ENCODE assay signal across 8 cellular contexts in the genomic region with DNA sequence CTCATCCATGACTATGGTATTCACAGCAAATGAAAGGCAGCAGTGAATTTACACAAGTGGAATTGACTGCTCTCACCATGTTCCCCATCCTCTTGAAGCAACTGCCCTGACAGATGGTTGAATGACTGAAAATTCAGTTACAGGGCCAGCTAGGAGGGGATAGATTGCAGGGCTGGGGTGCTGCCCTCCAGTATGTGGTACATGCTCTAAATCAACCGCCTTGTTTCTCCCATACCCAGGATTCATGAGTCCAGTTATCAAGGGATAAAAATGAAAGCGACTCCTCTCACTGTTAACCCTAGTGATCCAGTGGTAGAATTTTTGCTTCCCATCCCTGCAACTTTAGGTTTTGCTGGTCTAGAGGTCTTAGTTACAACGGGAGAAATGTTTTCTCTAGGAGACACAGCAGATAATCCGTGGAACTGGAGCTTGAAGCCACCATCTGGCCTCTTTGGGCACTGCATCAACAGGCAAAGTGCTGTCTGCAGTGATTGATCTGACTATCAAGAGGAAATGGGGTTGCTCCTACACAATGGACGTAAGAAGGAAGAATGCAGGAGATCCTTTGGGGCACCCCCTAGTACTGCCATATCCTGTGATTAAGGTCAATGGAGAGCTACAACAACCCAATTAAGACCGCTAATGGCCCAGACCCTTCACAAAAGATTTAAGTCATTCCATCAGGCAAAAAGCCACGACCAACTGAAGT. TPM values are rescaled to one million over a fixed set of nuclear protein-coding genes. Genes with fewer than 3 reads are reported as not detected.
DNase-seq lines count a peak whose midpoint lies in the region; ATAC-seq, FAIRE-seq and TF ChIP-seq lines count a peak whose summit lies in the region.

No MANE protein-coding gene starts in this region.

- no peak overlapping the region for H3K27ac Mint-ChIP-seq in glutamatergic neuron (ENCODE audit: unreplicated experiment)

- H3K4me3 Mint-ChIP-seq in glutamatergic neuron (ENCODE audit: unreplicated experiment) = no peak overlapping the region

- peak; percentile 88 for TF ChIP-seq CTCF in BE2C (IDR thresholded peaks at IDR 0.05; ENCODE audit: low read depth, low read length)
- TF ChIP-seq CTCF in glutamatergic neuron (IDR thresholded peaks at IDR 0.05; ENCODE audit: partially characterized antibody, unreplicated experiment) = peak; percentile 68
- peak; percentile 67 for TF ChIP-seq CTCF in psoas muscle (IDR thresholded peaks at IDR 0.05)

- H3K36me3 Mint-ChIP-seq in glutamatergic neuron (ENCODE audit: unreplicated experiment) = no peaks in the 10 kb centered on the region

- H3K9me3 ChIP-seq in BE2C (no peaks in the 10 kb centered on the region), psoas muscle (no peaks in the 10 kb centered on the region)

- ATAC-seq in psoas muscle (peak in 3 of 4 donors; percentile 67 to 88 (median 75)), GM21423 (IDR thresholded peaks at IDR 0.05; ENCODE audit: unreplicated experiment) (no peak)

- H3K9me3 Mint-ChIP-seq in glutamatergic neuron (ENCODE audit: unreplicated experiment) = no peaks in the 10 kb centered on the region

- WGBS in psoas muscle, 3 donors = 31 to 39% (median 32%) methylated on average over 7 of the region's 7 CpGs

- H3K27me3 Mint-ChIP-seq in glutamatergic neuron (ENCODE audit: unreplicated experiment) = no peaks in the 10 kb centered on the region

- H3K4me1 Mint-ChIP-seq in glutamatergic neuron (ENCODE audit: low read depth, unreplicated experiment) = peaks cover 4% of the 10 kb centered on the region

- intact Hi-C loops in psoas muscle (cut with DNase I) = loop anchor here (5.0 kb wide), 2 partner anchors 32 to 42 kb away; no protein-coding TSS in a partner anchor

- peak; percentile 88 for FAIRE-seq in GM19239 (lab: Jason Lieb, UNC)

- H3K36me3 ChIP-seq in BE2C (no peaks in the 10 kb centered on the region; the same call in 1 of the 2 replicates), psoas muscle (ENCODE audit: insufficient read depth in 1 of 2, low read depth in 1 of 2) (peaks cover 3 to 17% of the 10 kb centered on the region in 2 donors)

- DNase-seq in BE2C (peak; percentile 65), GM19239 (ENCODE audit: insufficient read length, low spot score) (peak; percentile 50), Kasumi-1 (lab: John Stamatoyannopoulos, UW) (peak; percentile 68 to 79), RPMI8226 (peak; percentile 59), glutamatergic neuron (peak; percentile 77), psoas muscle (peak; percentile 19 to 61)
- peak; percentile 79 for DNase-seq in activated effector memory CD4-positive, alpha-beta T cell treated with anti-CD3 and anti-CD28 coated beads, Interleukin-2, amount 50 U/mL, for 16 hours

- H3K27me3 ChIP-seq in BE2C (no peaks in the 10 kb centered on the region), psoas muscle (ENCODE audit: insufficient read depth in 3 of 3, low read length in 2 of 3) (no peaks in the 10 kb centered on the region)

- H3K4me3 ChIP-seq in BE2C (ENCODE audit: low read depth, low read length) = peak overlapping the region; percentile 49
- no peak overlapping the region for H3K4me3 ChIP-seq in psoas muscle

- no peak overlapping the region for H3K27ac ChIP-seq in psoas muscle

- H3K4me1 ChIP-seq in BE2C = no peaks in the 10 kb centered on the region
- H3K4me1 ChIP-seq in psoas muscle = no peaks in the 10 kb centered on the region

RNA-seq across cellular contexts. Expression of gene SCPEP1, which starts 32.0 kb away (rescaled TPM):
- 36.9 TPM for polyA plus RNA-seq in BE2C (2012; ENCODE audit: insufficient read depth, insufficient read length, low read depth)
- total RNA-seq in glutamatergic neuron (ENCODE audit: unreplicated experiment) (46.9 TPM), psoas muscle (10 to 100 TPM; 10.3 to 20.8 (median 12.8) TPM)
- polyA plus RNA-seq in psoas muscle = 10 to 100 TPM in 2 of 3 donors, 1 to 10 TPM in 1; 5.8 to 33.1 (median 10.4) TPM

RNA-seq across cellular contexts. Expression of gene COIL, which starts 49.0 kb away (rescaled TPM):
- polyA plus RNA-seq in BE2C (2012; ENCODE audit: insufficient read depth, insufficient read length, low read depth) = 32.4 TPM
- total RNA-seq in glutamatergic neuron (ENCODE audit: unreplicated experiment) (9.4 TPM), psoas muscle (10 to 100 TPM in 2 of 4 donors, 1 to 10 TPM in 2; 7.1 to 12.3 (median 9.7) TPM)
- polyA plus RNA-seq in psoas muscle = 10 to 100 TPM in 1 of 3 donors, 1 to 10 TPM in 2; 6.6 to 11.7 (median 8.4) TPM
